In genomic region chr6:26055670-26056582, GRCh38 we compare ENCODE assay signal across 1 cellular context.
A peak's percentile ranks its signal among the peaks of the same experiment; 100 is the strongest.
TF ChIP-seq lines count a peak whose summit lies in the region.

No MANE protein-coding gene starts in this region.

TF ChIP-seq in HepG2, 621 proteins besides CTCF, POLR2A, EP300 and RAD21 (continued from another document and continues in another):
- peak; percentile 45; the same call in 1 of the 2 replicates for TF ChIP-seq ZNF3 (CRISPR knock-in tag; IDR thresholded peaks at IDR 0.05)
- TF ChIP-seq ZNF607 (CRISPR knock-in tag; IDR thresholded peaks at IDR 0.05; ENCODE audit: borderline replicate concordance), result 0 out of 2 replicates have a peak, but pooled peaks have one; percentile 73
- TF ChIP-seq GTF2F1 (IDR thresholded peaks at IDR 0.05; ENCODE audit: low read length), result peak; percentile 97
- TF ChIP-seq PHF21A (CRISPR knock-in tag; IDR thresholded peaks at IDR 0.05), result peak; percentile 68
- TF ChIP-seq RORA (CRISPR knock-in tag; IDR thresholded peaks at IDR 0.05), result peak; percentile 62; the same call in 1 of the 2 replicates
- TF ChIP-seq YEATS4 (CRISPR knock-in tag; IDR thresholded peaks at IDR 0.05; ENCODE audit: borderline replicate concordance), result 0 out of 2 replicates have a peak, but pooled peaks have one; percentile 61
- no peak for TF ChIP-seq PRPF4 (IDR thresholded peaks at IDR 0.05; ENCODE audit: low read depth, low read length, poor library complexity, severe bottlenecking)
- peak; percentile 90; the same call in 1 of the 2 replicates for TF ChIP-seq ATF2 (CRISPR knock-in tag; IDR thresholded peaks at IDR 0.05)
- peak; percentile 93 for TF ChIP-seq BRD4 (CRISPR knock-in tag; IDR thresholded peaks at IDR 0.05)
- peak; percentile 88 for TF ChIP-seq CHCHD3 (CRISPR knock-in tag; IDR thresholded peaks at IDR 0.05)
- TF ChIP-seq XRCC5 (optimal IDR thresholded peaks at IDR 0.05; ENCODE audit: low read length), result no peak
- TF ChIP-seq KDM1A (CRISPR knock-in tag; IDR thresholded peaks at IDR 0.05), result no peak
- 0 out of 2 replicates have a peak, but pooled peaks have one; percentile 27 for TF ChIP-seq ZNF549 (CRISPR knock-in tag; IDR thresholded peaks at IDR 0.05)
- peak; percentile 43 for TF ChIP-seq ZNF580 (CRISPR knock-in tag; IDR thresholded peaks at IDR 0.05; ENCODE audit: borderline replicate concordance, low read depth)
- peak; percentile 8; the same call in 1 of the 2 replicates for TF ChIP-seq ZNF724P (CRISPR knock-in tag; IDR thresholded peaks at IDR 0.05; ENCODE audit: borderline replicate concordance)
- peak; percentile 23; the same call in 1 of the 2 replicates for TF ChIP-seq HNF4G (IDR thresholded peaks at IDR 0.05; ENCODE audit: borderline replicate concordance, low read depth, low read length)
- TF ChIP-seq HNF4G (CRISPR knock-in tag; IDR thresholded peaks at IDR 0.05; ENCODE audit: borderline replicate concordance, low read depth), result no peak
- peak; percentile 77 for TF ChIP-seq HOXA3 (CRISPR knock-in tag; IDR thresholded peaks at IDR 0.05)
- no peak; the same call in 1 of the 2 replicates for TF ChIP-seq ZNF235 (CRISPR knock-in tag; IDR thresholded peaks at IDR 0.05; ENCODE audit: borderline replicate concordance)
- TF ChIP-seq ZBED4 (CRISPR knock-in tag; IDR thresholded peaks at IDR 0.05; ENCODE audit: borderline replicate concordance), result peak; percentile 50; the same call in 1 of the 2 replicates
- peak; percentile 78 for TF ChIP-seq ZBTB38 (CRISPR knock-in tag; IDR thresholded peaks at IDR 0.05)
- peak; percentile 60 for TF ChIP-seq ZNF777 (CRISPR knock-in tag; IDR thresholded peaks at IDR 0.05)
- 0 out of 2 replicates have a peak, but pooled peaks have one; percentile 42 for TF ChIP-seq GABPB1 (CRISPR knock-in tag; IDR thresholded peaks at IDR 0.05)
- TF ChIP-seq ZHX2 (IDR thresholded peaks at IDR 0.05; ENCODE audit: low read depth), result peak; percentile 58; the same call in 1 of the 2 replicates
- TF ChIP-seq ZHX2 (CRISPR knock-in tag; IDR thresholded peaks at IDR 0.05; ENCODE audit: borderline replicate concordance), result no peak; the same call in 1 of the 2 replicates
- TF ChIP-seq HOMEZ (CRISPR knock-in tag; IDR thresholded peaks at IDR 0.05; ENCODE audit: low read depth), result peak; percentile 9; the same call in 1 of the 2 replicates
- TF ChIP-seq POLR2AphosphoS2 (IDR thresholded peaks at IDR 0.05; ENCODE audit: low read depth, low read length), result peak; percentile 99
- peak; percentile 52; the same call in 1 of the 2 replicates for TF ChIP-seq TEAD2 (CRISPR knock-in tag; IDR thresholded peaks at IDR 0.05)
- no peak for TF ChIP-seq HCFC1 (IDR thresholded peaks at IDR 0.05; ENCODE audit: low read depth, low read length)
- TF ChIP-seq REXO4 (CRISPR knock-in tag; IDR thresholded peaks at IDR 0.05; ENCODE audit: borderline replicate concordance), result 0 out of 2 replicates have a peak, but pooled peaks have one; percentile 82
- TF ChIP-seq KLF6 (CRISPR knock-in tag; IDR thresholded peaks at IDR 0.05), result no peak; the same call in 1 of the 2 replicates
- TF ChIP-seq GPBP1L1 (CRISPR knock-in tag; IDR thresholded peaks at IDR 0.05), result no peak
- TF ChIP-seq SRSF1 (optimal IDR thresholded peaks at IDR 0.05; ENCODE audit: low read depth, low read length), result peak; percentile 99
- TF ChIP-seq ZNF816 (CRISPR knock-in tag; IDR thresholded peaks at IDR 0.05; ENCODE audit: borderline replicate concordance), result no peak
- TF ChIP-seq CREBL2 (CRISPR knock-in tag; IDR thresholded peaks at IDR 0.05; ENCODE audit: borderline replicate concordance), result no peak
- no peak for TF ChIP-seq CCAR2 (optimal IDR thresholded peaks at IDR 0.05; ENCODE audit: low read depth, low read length)
- TF ChIP-seq AGO2 (optimal IDR thresholded peaks at IDR 0.05; ENCODE audit: low read depth, low read length), result peak; percentile 100
- TF ChIP-seq PLRG1 (conservative IDR thresholded peaks at IDR 0.05), result no peak
- no peak for TF ChIP-seq TCF12 (IDR thresholded peaks at IDR 0.05)
- TF ChIP-seq TCF12 (CRISPR knock-in tag; IDR thresholded peaks at IDR 0.05), result no peak
- TF ChIP-seq ZNF550 (CRISPR knock-in tag; IDR thresholded peaks at IDR 0.05; ENCODE audit: borderline replicate concordance), result no peak
- 0 out of 2 replicates have a peak, but pooled peaks have one; percentile 23 for TF ChIP-seq ZNF513 (CRISPR knock-in tag; conservative IDR thresholded peaks at IDR 0.05)
- 0 out of 2 replicates have a peak, but pooled peaks have one; percentile 35 for TF ChIP-seq ZFP1 (CRISPR knock-in tag; IDR thresholded peaks at IDR 0.05)
- TF ChIP-seq ZSCAN29 (CRISPR knock-in tag; conservative IDR thresholded peaks at IDR 0.05), result 0 out of 2 replicates have a peak, but pooled peaks have one; percentile 26
- no peak for TF ChIP-seq CREB1 (IDR thresholded peaks at IDR 0.05)
- 0 out of 2 replicates have a peak, but pooled peaks have one; percentile 38 for TF ChIP-seq CREB1 (CRISPR knock-in tag; IDR thresholded peaks at IDR 0.05)
